Comparison of ENCODE assay signal across 1 cellular context in genomic region chr1:924619-925323, GRCh38.
A peak's percentile ranks its signal among the peaks of the same experiment; 100 is the strongest.
TF ChIP-seq lines count a peak whose summit lies in the region.

No MANE protein-coding gene starts in this region.

TF ChIP-seq in GM12878, 131 proteins besides CTCF, POLR2A, EP300 and RAD21:
- no peak for TF ChIP-seq BHLHE40 (IDR thresholded peaks at IDR 0.05; ENCODE audit: borderline replicate concordance in 1 of 2, low read depth in 2 of 2, low read length in 1 of 2)
- 0 out of 2 replicates have a peak, but pooled peaks have one; percentile 81 for TF ChIP-seq EZH2 (IDR thresholded peaks at IDR 0.05; ENCODE audit: borderline replicate concordance, control insufficient read depth, low read depth, low read length)
